22 cellular contexts compared by ENCODE assay signal in the genomic region with DNA sequence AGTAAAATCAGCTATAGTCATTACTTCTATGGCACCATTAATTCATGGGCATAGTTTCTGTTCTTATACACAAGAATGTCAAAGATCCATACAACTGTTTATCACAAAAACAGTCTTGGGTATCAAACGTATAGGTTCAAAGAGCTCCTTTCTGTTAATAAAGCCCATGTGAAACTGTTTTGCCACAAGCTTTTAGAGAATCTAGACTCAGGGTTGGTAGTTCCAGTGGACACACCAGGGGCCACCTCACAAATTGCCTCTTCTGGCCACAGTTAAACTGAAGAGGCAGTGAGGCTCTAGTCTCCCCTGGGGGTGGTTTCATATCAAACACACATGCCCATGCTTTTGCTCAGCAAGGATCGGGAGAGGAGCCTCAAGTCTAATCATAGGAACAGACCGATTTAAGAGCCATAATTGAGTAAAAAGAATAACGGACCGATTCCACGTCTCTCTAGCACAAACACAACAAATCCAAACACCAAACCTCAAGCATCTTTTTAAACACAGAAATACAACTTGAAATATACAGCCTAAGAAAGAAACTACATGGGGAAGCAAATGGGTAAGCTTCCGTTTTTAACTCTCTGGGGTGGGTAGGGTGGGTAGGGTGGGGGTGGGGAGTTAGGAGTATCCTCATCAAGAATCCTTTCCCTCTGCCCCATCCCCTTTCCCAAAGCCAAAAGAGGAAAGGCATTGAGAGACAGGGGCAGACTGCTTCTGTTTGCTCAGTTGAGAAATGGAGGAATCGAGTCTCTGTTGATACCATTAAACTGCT.
DNase-seq lines count a peak whose midpoint lies in the region; ATAC-seq, FAIRE-seq and TF ChIP-seq lines count a peak whose summit lies in the region.
"Had no signal": no experiment of that assay in that cellular context is flagged by ENCODE, and none has a peak within 500 bp of the region (broad histone marks: within the 10 kb centered on the region; RNA-seq: fewer than 3 reads in every experiment).

No MANE protein-coding gene starts in this region.

- H3K9me3 Mint-ChIP-seq in astrocyte (ENCODE audit: unreplicated experiment): no peaks in the 10 kb centered on the region
- peaks cover 0 to 7% (median 4%) of the 10 kb centered on the region in 3 donors for H3K9me3 Mint-ChIP-seq in T-cell
- H3K9me3 Mint-ChIP-seq: mesothelial cell of epicardium had no signal

- in situ Hi-C loops in HAP-1 (cut with MboI; ENCODE audit: low sequenced_read_pairs): no loop called here

- H3K27ac Mint-ChIP-seq in astrocyte (ENCODE audit: unreplicated experiment) (peak overlapping the region; percentile 75), T-cell (no peak overlapping the region)
- H3K27ac Mint-ChIP-seq: activated CD8-positive, alpha-beta T cell treated with anti-CD3 and anti-CD28 coated beads, Interleukin-2, amount 10 ng/mL, durations not matched to agents 7 days and 5 days; CD4-positive, alpha-beta memory T cell; IgD-negative memory B cell; mesothelial cell of epicardium had no signal

- POLR2A ChIA-PET in T-cell (lab: Charles Lee): no interaction called here

- H3K4me3 ChIP-seq in astrocyte (ENCODE audit: insufficient read depth, low read depth, low read length) (no peak overlapping the region), iPS-18c (ENCODE audit: insufficient read depth, low read depth, low read length) (peak overlapping the region; percentile 60; the same call in 1 of the 2 replicates), tibial nerve (peak overlapping the region in 2 of 4 donors; percentile 0 to 27), HAP-1 (no peak overlapping the region)
- H3K4me3 ChIP-seq: adrenal gland, thyroid gland had no signal

- H3K36me3 ChIP-seq in astrocyte (ENCODE audit: insufficient read depth, low read length) (no peaks in the 10 kb centered on the region), tibial nerve (no peaks in the 10 kb centered on the region), HAP-1 (replicated peaks) (no peaks in the 10 kb centered on the region)
- H3K36me3 ChIP-seq: adrenal gland, thyroid gland had no signal

- H3K4me1 ChIP-seq in astrocyte (ENCODE audit: insufficient read depth, low read length) (peaks cover 8% of the 10 kb centered on the region), tibial nerve (peaks cover 0 to 30% (median 0%) of the 10 kb centered on the region in 4 donors), HAP-1 (peaks cover 37% of the 10 kb centered on the region)

- TF ChIP-seq POLR2A in tibial nerve (IDR thresholded peaks at IDR 0.05): no peak

- CTCF ChIA-PET in T-cell (lab: Charles Lee): no interaction called here

- FAIRE-seq in astrocyte (lab: Jason Lieb, UNC): no peak
- FAIRE-seq: endometrium, TTC549 had no signal

- H3K4me1 Mint-ChIP-seq in astrocyte (ENCODE audit: low read depth, unreplicated experiment): peaks cover 26% of the 10 kb centered on the region
- H3K4me1 Mint-ChIP-seq in T-cell: no peaks in the 10 kb centered on the region
- H3K4me1 Mint-ChIP-seq: CD4-positive, alpha-beta memory T cell; IgD-negative memory B cell had no signal

- peak overlapping the region; percentile 81 for H3K4me3 Mint-ChIP-seq in astrocyte (ENCODE audit: unreplicated experiment)
- H3K4me3 Mint-ChIP-seq in T-cell: no peak overlapping the region
- H3K4me3 Mint-ChIP-seq: activated CD8-positive, alpha-beta T cell treated with anti-CD3 and anti-CD28 coated beads, Interleukin-2, amount 10 ng/mL, durations not matched to agents 7 days and 5 days; CD4-positive, alpha-beta memory T cell; IgD-negative memory B cell; mesothelial cell of epicardium had no signal

- H4K20me1 ChIP-seq in astrocyte (ENCODE audit: insufficient read depth, low read length): peaks cover 10% of the 10 kb centered on the region

- H3K4me2 ChIP-seq in astrocyte (ENCODE audit: low read length): peak overlapping the region; percentile 90

- ATAC-seq in T-cell (replicated peaks in 1 of 4): no peak
- no peak for ATAC-seq in HG02623 (IDR thresholded peaks at IDR 0.05; ENCODE audit: unreplicated experiment)
- ATAC-seq: activated CD8-positive, alpha-beta T cell treated with anti-CD3 and anti-CD28 coated beads, Interleukin-2, amount 10 ng/mL, durations not matched to agents 7 days and 5 days had no signal

- H3K27ac ChIP-seq in astrocyte (ENCODE audit: low read depth, low read length) (no peak overlapping the region), tibial nerve (peak overlapping the region; percentile 28 to 88 (median 75))
- H3K27ac ChIP-seq: adrenal gland, thyroid gland had no signal

- no peaks in the 10 kb centered on the region for H3K79me2 ChIP-seq in astrocyte (ENCODE audit: insufficient read depth, low read length)

- H3K27me3 Mint-ChIP-seq in astrocyte (ENCODE audit: low read depth, unreplicated experiment): no peaks in the 10 kb centered on the region
- H3K27me3 Mint-ChIP-seq in T-cell: peaks cover 24 to 28% of the 10 kb centered on the region in 2 donors

- H3K9me3 ChIP-seq in astrocyte (ENCODE audit: insufficient read depth, low read depth, low read length) (no peaks in the 10 kb centered on the region), iPS-18c (ENCODE audit: control insufficient read depth, insufficient read depth, low read length) (no peaks in the 10 kb centered on the region), tibial nerve (no peaks in the 10 kb centered on the region), HAP-1 (no peaks in the 10 kb centered on the region)
- H3K9me3 ChIP-seq: adrenal gland, thyroid gland had no signal

- DNase-seq in NCI-H524 (lab: John Stamatoyannopoulos, UW): peak; percentile 19 to 56
- no peak for DNase-seq in NCI-H524 treated with DMSO at 0.1 percent for 48 hours (lab: John Stamatoyannopoulos, UW)
- no peak for DNase-seq in astrocyte (ENCODE audit: low read depth)
- DNase-seq in tibial nerve (ENCODE audit: low spot score in 2 of 2): no peak
- DNase-seq in HAP-1 (ENCODE audit: low spot score in 2 of 2): no peak
- no peak for DNase-seq in T-cell
- DNase-seq: 8988T; activated CD8-positive, alpha-beta T cell treated with anti-CD3 and anti-CD28 coated beads, Interleukin-2, amount 10 ng/mL, durations not matched to agents 7 days and 5 days; adrenal gland; CD4-positive, alpha-beta memory T cell; cerebellar nuclear complex; foreskin melanocyte; GOT3; NCI-H226; OCI-M1; thyroid gland had no signal

- no peaks in the 10 kb centered on the region for H3K36me3 Mint-ChIP-seq in astrocyte (ENCODE audit: low read depth, unreplicated experiment)
- no peaks in the 10 kb centered on the region for H3K36me3 Mint-ChIP-seq in T-cell
- H3K36me3 Mint-ChIP-seq: CD4-positive, alpha-beta memory T cell; IgD-negative memory B cell; mesothelial cell of epicardium had no signal

- TF ChIP-seq EP300 in tibial nerve (IDR thresholded peaks at IDR 0.05): no peak

- no peak overlapping the region for H3K9ac ChIP-seq in astrocyte (ENCODE audit: low read length)

- TF ChIP-seq CTCF in astrocyte (IDR thresholded peaks at IDR 0.05; ENCODE audit: insufficient read depth, low read depth, low read length): no peak
- TF ChIP-seq CTCF in tibial nerve (IDR thresholded peaks at IDR 0.05): no peak

- no peak overlapping the region for H2AFZ ChIP-seq in astrocyte (ENCODE audit: low read depth, low read length)

- H3K27me3 ChIP-seq in astrocyte (ENCODE audit: insufficient read depth, low read length) (no peaks in the 10 kb centered on the region), tibial nerve (no peaks in the 10 kb centered on the region), HAP-1 (ENCODE audit: low read depth) (no peaks in the 10 kb centered on the region)
- H3K27me3 ChIP-seq: adrenal gland, thyroid gland had no signal

- 48 to 52% methylated on average over 8 of the region's 8 CpGs for WGBS in tibial nerve, 2 donors

Comparison
In these comparisons a context has a peak if more than half of its experiments do, and no peak if none do; other contexts are left out.
1. DNase-seq: peak in NCI-H524 (2 of 2); none in NCI-H524 treated with DMSO at 0.1 percent for 48 hours (single experiment), astrocyte (single experiment), tibial nerve (0 of 2), HAP-1 (0 of 2) and T-cell (0 of 34).